17 cellular contexts compared by ENCODE assay signal in genomic region chr9:99466104-99466503, GRCh38.
DNase-seq lines count a peak whose midpoint lies in the region; ATAC-seq and TF ChIP-seq lines count a peak whose summit lies in the region.
"Had no signal": no experiment of that assay in that cellular context is flagged by ENCODE, and none has a peak within 500 bp of the region (broad histone marks: within the 10 kb centered on the region; RNA-seq: fewer than 3 reads in every experiment).

No MANE protein-coding gene starts in this region.

- H3K9me3 Mint-ChIP-seq in activated T-helper 2 cell treated with anti-CD3 and anti-CD28 coated beads, Interferon-gamma antibody, Interleukin-2, Interleukin-4, amounts not matched to agents 10 μg/mL and 5 μg/mL and 100 μg/mL, durations not matched to agents 14 hours and 24 hours and 36 hours, result no peaks in the 10 kb centered on the region
- H3K9me3 Mint-ChIP-seq in nephron, result no peaks in the 10 kb centered on the region
- H3K9me3 Mint-ChIP-seq in type B pancreatic cell, result no peaks in the 10 kb centered on the region

- no peak overlapping the region for H3K4me3 Mint-ChIP-seq in activated T-helper 2 cell treated with anti-CD3 and anti-CD28 coated beads, Interferon-gamma antibody, Interleukin-2, Interleukin-4, amounts not matched to agents 10 μg/mL and 5 μg/mL and 100 μg/mL, durations not matched to agents 14 hours and 24 hours and 36 hours (ENCODE audit: low read depth)
- H3K4me3 Mint-ChIP-seq in nephron (no peak overlapping the region), type B pancreatic cell (no peak overlapping the region)
- H3K4me3 Mint-ChIP-seq: CD4-positive, alpha-beta memory T cell had no signal

- no peaks in the 10 kb centered on the region for H3K27me3 Mint-ChIP-seq in activated T-helper 2 cell treated with anti-CD3 and anti-CD28 coated beads, Interferon-gamma antibody, Interleukin-2, Interleukin-4, amounts not matched to agents 10 μg/mL and 5 μg/mL and 100 μg/mL, durations not matched to agents 14 hours and 24 hours and 36 hours (ENCODE audit: low read depth)
- H3K27me3 Mint-ChIP-seq in nephron (ENCODE audit: low read depth) (no peaks in the 10 kb centered on the region), type B pancreatic cell (no peaks in the 10 kb centered on the region)

- H3K27ac Mint-ChIP-seq in activated T-helper 2 cell treated with anti-CD3 and anti-CD28 coated beads, Interferon-gamma antibody, Interleukin-2, Interleukin-4, amounts not matched to agents 10 μg/mL and 5 μg/mL and 100 μg/mL, durations not matched to agents 14 hours and 24 hours and 36 hours, result peak overlapping the region; percentile 44
- H3K27ac Mint-ChIP-seq in nephron (peak overlapping the region; percentile 71 to 80 (median 79)), type B pancreatic cell (no peak overlapping the region)
- H3K27ac Mint-ChIP-seq: CD4-positive, alpha-beta memory T cell had no signal

- no peak for TF ChIP-seq POLR2A in uterus (IDR thresholded peaks at IDR 0.05)

- H3K4me1 Mint-ChIP-seq in activated T-helper 2 cell treated with anti-CD3 and anti-CD28 coated beads, Interferon-gamma antibody, Interleukin-2, Interleukin-4, amounts not matched to agents 10 μg/mL and 5 μg/mL and 100 μg/mL, durations not matched to agents 14 hours and 24 hours and 36 hours (ENCODE audit: low read depth), result peaks cover 14% of the 10 kb centered on the region
- peaks cover 21% of the 10 kb centered on the region for H3K4me1 Mint-ChIP-seq in nephron
- peaks cover 10% of the 10 kb centered on the region for H3K4me1 Mint-ChIP-seq in type B pancreatic cell (ENCODE audit: unreplicated experiment)
- H3K4me1 Mint-ChIP-seq: CD4-positive, alpha-beta memory T cell had no signal

- peak overlapping the region; percentile 42 to 63 for H3K27ac ChIP-seq in uterus
- H3K27ac ChIP-seq: 22Rv1, HL-60, RWPE1, SJCRH30 had no signal

- no peaks in the 10 kb centered on the region for H3K9me3 ChIP-seq in uterus
- H3K9me3 ChIP-seq: HAP-1, SJCRH30 had no signal

- H3K36me3 ChIP-seq in uterus, result no peaks in the 10 kb centered on the region
- H3K36me3 ChIP-seq: HAP-1, SJCRH30 had no signal

- no peaks in the 10 kb centered on the region for H3K27me3 ChIP-seq in uterus
- H3K27me3 ChIP-seq: SJCRH30 had no signal

- H3K4me1 ChIP-seq in uterus, result peaks cover 0 to 11% of the 10 kb centered on the region in 2 donors
- H3K4me1 ChIP-seq: HAP-1, SJCRH30 had no signal

- intact Hi-C loops in activated T-helper 2 cell treated with anti-CD3 and anti-CD28 coated beads, Interferon-gamma antibody, Interleukin-2, Interleukin-4, amounts not matched to agents 10 μg/mL and 5 μg/mL and 100 μg/mL, durations not matched to agents 14 hours and 24 hours and 36 hours (cut with micrococcal nuclease), result no loop called here
- intact Hi-C loops in uterus (cut with DNase I; ENCODE audit: low total_unique reads), result no loop called here

- DNase-seq in NCI-H1105 treated with DMSO at 0.1 percent for 48 hours (lab: John Stamatoyannopoulos, UW) (peak; percentile 18), NCI-H1105 (lab: John Stamatoyannopoulos, UW) (no peak), uterus (no peak), type B pancreatic cell (ENCODE audit: extremely low spot score, unreplicated experiment) (no peak)
- no peak for DNase-seq in activated T-helper 2 cell treated with anti-CD3 and anti-CD28 coated beads, Interferon-gamma antibody, Interleukin-2, Interleukin-4, amounts not matched to agents 10 μg/mL and 5 μg/mL and 100 μg/mL, durations not matched to agents 14 hours and 24 hours and 36 hours (ENCODE audit: low spot score)
- DNase-seq: Calu3; CD4-positive, alpha-beta memory T cell; NCI-H1436; NCI-H2107; SJCRH30 had no signal

- no peak overlapping the region for H3K4me3 ChIP-seq in uterus
- H3K4me3 ChIP-seq: HAP-1, SJCRH30 had no signal

- TF ChIP-seq CTCF in nephron (IDR thresholded peaks at IDR 0.05; ENCODE audit: unreplicated experiment in 3 of 3), result no peak
- TF ChIP-seq CTCF in uterus (IDR thresholded peaks at IDR 0.05), result no peak
- TF ChIP-seq CTCF in type B pancreatic cell (conservative IDR thresholded peaks at IDR 0.05), result no peak

- ATAC-seq in GM18511 (IDR thresholded peaks at IDR 0.05; ENCODE audit: unreplicated experiment), result no peak
- ATAC-seq in HG03442 (IDR thresholded peaks at IDR 0.05; ENCODE audit: unreplicated experiment), result no peak

- no peaks in the 10 kb centered on the region for H3K36me3 Mint-ChIP-seq in activated T-helper 2 cell treated with anti-CD3 and anti-CD28 coated beads, Interferon-gamma antibody, Interleukin-2, Interleukin-4, amounts not matched to agents 10 μg/mL and 5 μg/mL and 100 μg/mL, durations not matched to agents 14 hours and 24 hours and 36 hours (ENCODE audit: low read depth)
- no peaks in the 10 kb centered on the region for H3K36me3 Mint-ChIP-seq in nephron (ENCODE audit: low read depth)
- H3K36me3 Mint-ChIP-seq in type B pancreatic cell, result no peaks in the 10 kb centered on the region
- H3K36me3 Mint-ChIP-seq: CD4-positive, alpha-beta memory T cell had no signal
